ENCODE assay signal across 15 cellular contexts in genomic region chr20:13915244-13915643, GRCh38.
DNase-seq lines count a peak whose midpoint lies in the region; ATAC-seq, FAIRE-seq and TF ChIP-seq lines count a peak whose summit lies in the region.
"Had no signal": no experiment of that assay in that cellular context is flagged by ENCODE, and none has a peak within 500 bp of the region (broad histone marks: within the 10 kb centered on the region; RNA-seq: fewer than 3 reads in every experiment).

No MANE protein-coding gene starts in this region.

- H3F3A ChIP-seq in SK-N-SH (replicated peaks; ENCODE audit: insufficient read depth) (no peaks in the 10 kb centered on the region), GM23248 (ENCODE audit: insufficient read depth) (no peaks in the 10 kb centered on the region)

- H3K79me2 ChIP-seq in SK-N-SH (ENCODE audit: insufficient read depth) (no peaks in the 10 kb centered on the region), GM23248 (ENCODE audit: insufficient read depth) (no peaks in the 10 kb centered on the region)

- H3K4me3 ChIP-seq in SK-N-SH (ENCODE audit: low read depth in 2 of 2, low read length in 1 of 2) (no peak overlapping the region), body of pancreas (no peak overlapping the region), tibial artery (no peak overlapping the region), GM23248 (no peak overlapping the region)
- H3K4me3 ChIP-seq: SJCRH30 had no signal

- no peak for FAIRE-seq in HTR-8/SVneo (lab: Jason Lieb, UNC)
- FAIRE-seq: D721Med had no signal

- H3K9ac ChIP-seq in SK-N-SH = no peak overlapping the region
- no peak overlapping the region for H3K9ac ChIP-seq in GM23248

- intact Hi-C loops in body of pancreas (cut with DNase I) (no loop called here), tibial artery (cut with DNase I; ENCODE audit: low total_unique reads) (no loop called here)

- in situ Hi-C loops in GM23248 (cut with MboI) = no loop called here

- H3K4me2 ChIP-seq in SK-N-SH = no peak overlapping the region
- H3K4me2 ChIP-seq in GM23248 (ENCODE audit: unreplicated experiment) = no peak overlapping the region

- WGBS in SK-N-SH (ENCODE audit: low lambda C conversion rate) = 50% methylated on average over 2 of the region's 3 CpGs
- WGBS in body of pancreas, 2 donors = 34 to 43% methylated on average over 3 of the region's 3 CpGs
- 81 to 87% methylated on average over 3 of the region's 3 CpGs for WGBS in GM23248 (ENCODE audit: low coverage in 1 of 2, low lambda C conversion rate in 2 of 2, missing lambda C conversion rate in 2 of 2), 2 experiments

- no peak for TF ChIP-seq POLR2A in body of pancreas (IDR thresholded peaks at IDR 0.05)

- CTCF ChIA-PET in SK-N-SH (lab: Yijun Ruan, JAX) = no interaction called here

- no peak for DNase-seq in SK-N-SH
- DNase-seq in NCI-H2171 treated with DMSO at 0.1 percent for 48 hours (lab: John Stamatoyannopoulos, UW) = peak; percentile 99
- peak in 3 of 4 donors; percentile 25 to 45 (median 27) for DNase-seq in body of pancreas
- DNase-seq in tibial artery = no peak
- DNase-seq in GM23248 = no peak
- DNase-seq in HTR-8/SVneo (ENCODE audit: insufficient read length, low spot score) = no peak
- DNase-seq: CD4-positive, alpha-beta memory T cell; NCI-H1048; NCI-H774; RPMI8226; T-helper 9 cell had no signal

- H3K27me3 ChIP-seq in SK-N-SH (ENCODE audit: insufficient read depth) (no peaks in the 10 kb centered on the region), body of pancreas (no peaks in the 10 kb centered on the region), tibial artery (no peaks in the 10 kb centered on the region), GM23248 (replicated peaks; ENCODE audit: insufficient read depth) (no peaks in the 10 kb centered on the region)

- H4K20me1 ChIP-seq in SK-N-SH (ENCODE audit: insufficient read depth) (no peaks in the 10 kb centered on the region), GM23248 (ENCODE audit: insufficient read depth) (no peaks in the 10 kb centered on the region)

- POLR2A ChIA-PET in SK-N-SH (lab: Yijun Ruan, JAX) = no interaction called here

- no peak for TF ChIP-seq EP300 in SK-N-SH (IDR thresholded peaks at IDR 0.05; ENCODE audit: borderline replicate concordance in 1 of 2, low read depth in 1 of 2, low read length in 1 of 2)

- H3K27ac ChIP-seq in SK-N-SH (ENCODE audit: low read depth in 2 of 2, low read length in 1 of 2) = no peak overlapping the region
- H3K27ac ChIP-seq in body of pancreas = no peak overlapping the region
- H3K27ac ChIP-seq in tibial artery = peak overlapping the region; percentile 1 to 46
- no peak overlapping the region for H3K27ac ChIP-seq in GM23248
- H3K27ac ChIP-seq: SJCRH30 had no signal

- ATAC-seq in SK-N-SH treated with all-trans-retinoic acid at 6 μM for 48 hours = no peak
- ATAC-seq in body of pancreas = peak; percentile 30
- ATAC-seq in HG02571 (IDR thresholded peaks at IDR 0.05; ENCODE audit: unreplicated experiment) = no peak

- H2AFZ ChIP-seq in SK-N-SH (ENCODE audit: low read depth) (no peak overlapping the region), GM23248 (no peak overlapping the region)

- H3K9me2 ChIP-seq in SK-N-SH (no peaks in the 10 kb centered on the region), GM23248 (ENCODE audit: insufficient read depth) (no peaks in the 10 kb centered on the region)

- H3K36me3 ChIP-seq in SK-N-SH (replicated peaks in 1 of 2; ENCODE audit: control insufficient read depth in 1 of 2, insufficient read depth in 2 of 2, low read length in 1 of 2) (no peaks in the 10 kb centered on the region), body of pancreas (replicated peaks in 1 of 2; ENCODE audit: insufficient read depth in 1 of 2, low read depth in 2 of 2) (no peaks in the 10 kb centered on the region), tibial artery (no peaks in the 10 kb centered on the region), GM23248 (ENCODE audit: low read depth) (no peaks in the 10 kb centered on the region)
- H3K36me3 ChIP-seq: SJCRH30 had no signal

- TF ChIP-seq CTCF in SK-N-SH (IDR thresholded peaks at IDR 0.05) = no peak
- no peak for TF ChIP-seq CTCF in body of pancreas (IDR thresholded peaks at IDR 0.05)
- no peak for TF ChIP-seq CTCF in tibial artery (IDR thresholded peaks at IDR 0.05)

- H3K9me3 ChIP-seq in SK-N-SH = no peaks in the 10 kb centered on the region
- no peaks in the 10 kb centered on the region for H3K9me3 ChIP-seq in body of pancreas
- no peaks in the 10 kb centered on the region for H3K9me3 ChIP-seq in tibial artery
- no peaks in the 10 kb centered on the region for H3K9me3 ChIP-seq in GM23248 (ENCODE audit: low read depth)
- H3K9me3 ChIP-seq: SJCRH30 had no signal

- TF ChIP-seq RAD21 in SK-N-SH (IDR thresholded peaks at IDR 0.05; ENCODE audit: low read length) = no peak

- H3K4me1 ChIP-seq in SK-N-SH (ENCODE audit: control insufficient read depth in 1 of 2, insufficient read depth in 2 of 2, low read depth in 1 of 2, low read length in 1 of 2) (no peaks in the 10 kb centered on the region; a peak in 1 of 4 replicates), body of pancreas (no peaks in the 10 kb centered on the region), tibial artery (peaks cover 0 to 22% (median 3%) of the 10 kb centered on the region in 4 donors), GM23248 (ENCODE audit: insufficient read depth) (no peaks in the 10 kb centered on the region)
- H3K4me1 ChIP-seq: SJCRH30 had no signal

TF ChIP-seq in SK-N-SH, 30 proteins besides CTCF, POLR2A, EP300 and RAD21:
- no peak for TF ChIP-seq NRF1 (IDR thresholded peaks at IDR 0.05; ENCODE audit: low read depth, low read length)
- peak; percentile 19; the same call in 1 of the 2 replicates for TF ChIP-seq USF1 (IDR thresholded peaks at IDR 0.05; ENCODE audit: borderline replicate concordance, low read depth)
- no peak for TF ChIP-seq MEF2A (IDR thresholded peaks at IDR 0.05; ENCODE audit: borderline replicate concordance, low read depth)
- TF ChIP-seq PBX3 (IDR thresholded peaks at IDR 0.05) = no peak

TF ChIP-seq in SK-N-SH treated with all-trans-retinoic acid at 6 μM for 48 hours, 23 proteins besides CTCF, POLR2A, EP300 and RAD21:
- TF ChIP-seq, protein P1, sequence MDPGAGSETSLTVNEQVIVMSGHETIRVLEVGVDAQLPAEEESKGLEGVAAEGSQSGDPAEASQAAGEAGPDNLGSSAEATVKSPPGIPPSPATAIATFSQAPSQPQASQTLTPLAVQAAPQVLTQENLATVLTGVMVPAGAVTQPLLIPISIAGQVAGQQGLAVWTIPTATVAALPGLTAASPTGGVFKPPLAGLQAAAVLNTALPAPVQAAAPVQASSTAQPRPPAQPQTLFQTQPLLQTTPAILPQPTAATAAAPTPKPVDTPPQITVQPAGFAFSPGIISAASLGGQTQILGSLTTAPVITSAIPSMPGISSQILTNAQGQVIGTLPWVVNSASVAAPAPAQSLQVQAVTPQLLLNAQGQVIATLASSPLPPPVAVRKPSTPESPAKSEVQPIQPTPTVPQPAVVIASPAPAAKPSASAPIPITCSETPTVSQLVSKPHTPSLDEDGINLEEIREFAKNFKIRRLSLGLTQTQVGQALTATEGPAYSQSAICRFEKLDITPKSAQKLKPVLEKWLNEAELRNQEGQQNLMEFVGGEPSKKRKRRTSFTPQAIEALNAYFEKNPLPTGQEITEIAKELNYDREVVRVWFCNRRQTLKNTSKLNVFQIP (CRISPR knock-in tag; IDR thresholded peaks at IDR 0.05; ENCODE audit: borderline replicate concordance, low read depth) = no peak
- no peak for TF ChIP-seq ISL1 (CRISPR knock-in tag; IDR thresholded peaks at IDR 0.05)
- TF ChIP-seq ZNF70 (CRISPR knock-in tag; IDR thresholded peaks at IDR 0.05) = no peak
- TF ChIP-seq RARB (CRISPR knock-in tag; IDR thresholded peaks at IDR 0.05) = no peak
- no peak for TF ChIP-seq ZFP30 (CRISPR knock-in tag; IDR thresholded peaks at IDR 0.05)
- no peak for TF ChIP-seq TOX (CRISPR knock-in tag; IDR thresholded peaks at IDR 0.05; ENCODE audit: borderline replicate concordance)

Comparison
In these comparisons a context has a peak if more than half of its experiments do, and no peak if none do; other contexts are left out.
1. DNase-seq: peak in NCI-H2171 treated with DMSO at 0.1 percent for 48 hours (single experiment) and body of pancreas (3 of 4); none in SK-N-SH (single experiment), tibial artery (0 of 2), GM23248 (single experiment) and HTR-8/SVneo (single experiment).
2. H3K27ac ChIP-seq: peak in tibial artery (2 of 2); none in SK-N-SH (0 of 2), body of pancreas (0 of 4) and GM23248 (single experiment).